ENCODE assay signal across 31 cellular contexts in the genomic region with DNA sequence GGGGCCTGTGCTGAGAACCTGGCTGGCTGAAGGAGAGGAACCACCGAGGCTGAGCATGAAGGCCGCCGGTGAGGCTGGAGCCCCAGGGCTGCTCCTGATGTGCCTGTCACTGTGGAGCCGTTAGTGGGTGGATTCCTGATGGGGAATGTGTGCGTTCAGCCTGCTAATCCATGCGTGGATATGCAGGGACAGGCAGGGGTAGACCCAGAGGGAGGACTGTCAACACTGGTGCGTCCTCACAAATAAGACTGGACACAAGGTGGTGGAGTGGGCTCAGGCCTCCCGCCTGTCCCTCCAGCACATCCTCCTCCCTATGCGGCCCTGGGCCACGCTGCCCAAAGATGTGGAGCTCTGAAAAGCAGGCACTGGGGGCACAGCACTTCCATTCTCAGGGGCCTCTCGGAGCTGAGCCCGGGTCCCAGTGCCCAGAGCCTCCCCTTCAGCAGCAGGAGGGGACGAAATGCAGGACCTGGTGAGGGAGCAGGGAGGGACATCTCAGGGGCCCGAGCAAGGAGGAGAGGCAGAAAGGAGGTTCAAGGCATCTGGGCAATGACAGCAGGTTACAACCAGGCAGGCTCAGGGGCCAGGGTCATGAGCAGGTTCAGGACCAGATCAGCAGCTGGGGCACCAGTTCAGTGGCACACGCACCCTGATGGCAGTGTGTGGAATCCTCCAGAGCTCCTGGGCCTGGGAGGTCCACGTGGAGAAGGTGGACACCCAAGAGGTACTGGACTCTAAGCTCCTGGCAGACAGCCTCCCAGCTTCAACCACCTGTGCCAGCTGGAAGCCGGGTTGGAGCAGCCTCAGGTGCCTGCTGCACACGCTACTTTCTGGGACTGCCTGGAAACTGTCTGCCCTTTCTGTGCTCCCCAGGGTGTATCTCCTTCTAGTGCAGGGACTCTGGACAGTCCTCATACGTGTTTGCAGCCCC. TPM values are rescaled to one million over a fixed set of nuclear protein-coding genes. Genes with fewer than 3 reads are reported as not detected.
"Had no signal": no experiment of that assay in that cellular context is flagged by ENCODE, and none has a peak within 500 bp of the region (broad histone marks: within the 10 kb centered on the region; RNA-seq: fewer than 3 reads in every experiment).

No MANE protein-coding gene starts in this region.

- H3K4me1 ChIP-seq: foreskin keratinocyte, prostate gland had no signal

- H3K4me3 ChIP-seq: ascending aorta, cardiac muscle cell, heart right ventricle, lower lobe of right lung, mucosa of descending colon, ovary, prostate gland, spleen, upper lobe of right lung had no signal

- H3K27me3 ChIP-seq: ascending aorta, cardiac muscle cell, heart right ventricle, neutrophil, ovary, spleen, upper lobe of right lung had no signal

- H3K9me3 ChIP-seq: ascending aorta, heart right ventricle, lower lobe of right lung, mucosa of descending colon, neutrophil, ovary, prostate gland, SK-N-SH, spleen, upper lobe of right lung had no signal

- H3K4me2 ChIP-seq: SK-N-SH had no signal

- H3K9ac ChIP-seq: SK-N-SH had no signal

- H3K27ac ChIP-seq: ascending aorta, cardiac muscle cell, foreskin keratinocyte, heart right ventricle, lower lobe of right lung, neutrophil, ovary, prostate gland, spleen, upper lobe of right lung, WERI-Rb-1 had no signal

- DNase-seq: activated CD4-positive, alpha-beta T cell treated with anti-CD3 and anti-CD28 coated beads for 48 hours; activated CD8-positive, alpha-beta memory T cell treated with anti-CD3 and anti-CD28 coated beads for 24 hours; activated CD8-positive, alpha-beta memory T cell treated with anti-CD3 and anti-CD28 coated beads, Interleukin-2, amount 50 U/mL, for 4 hours; activated T-cell treated with anti-CD3 and anti-CD28 coated beads, Interleukin-2, amount 50 U/mL, for 24 hours; cerebellar nuclear complex; cortex of kidney; endodermal cell; foreskin keratinocyte; heart right ventricle; lower lobe of right lung; mucosa of descending colon; ovary; retina; SK-N-SH; spleen; stimulated activated naive CD4-positive, alpha-beta T cell treated with Interleukin-2 at 50 U/mL for 16 hours; substantia nigra; SW 1271; T-helper 9 cell; upper lobe of right lung; WERI-Rb-1 had no signal

- H3K4me3 Mint-ChIP-seq: activated naive CD8-positive, alpha-beta T cell; activated T-cell treated with anti-CD3 and anti-CD28 coated beads, Interleukin-2, amount 50 U/mL, for 24 hours; brain; endodermal cell; natural killer cell treated with Interleukin-12 subunit alpha and Interleukin-12 subunit beta and Interleukin-15 and Interleukin-18, amount 100 ng/mL, for 72 hours; T-helper 1 cell treated with Interleukin-12 subunit alpha and Interleukin-12 subunit beta and Interleukin-4 antibody, amounts not matched to agents 30 μg/mL and 1 μg/mL, for 36 hours had no signal

- H3K9me3 Mint-ChIP-seq: activated T-cell treated with anti-CD3 and anti-CD28 coated beads, Interleukin-2, amount 50 U/mL, for 24 hours; brain; endodermal cell; natural killer cell treated with Interleukin-12 subunit alpha and Interleukin-12 subunit beta and Interleukin-15 and Interleukin-18, amount 100 ng/mL, for 72 hours; T-helper 1 cell treated with Interleukin-12 subunit alpha and Interleukin-12 subunit beta and Interleukin-4 antibody, amounts not matched to agents 30 μg/mL and 1 μg/mL, for 36 hours had no signal

- H3K36me3 ChIP-seq: ascending aorta, cardiac muscle cell, heart right ventricle, lower lobe of right lung, neutrophil, ovary, prostate gland, upper lobe of right lung, WERI-Rb-1 had no signal

- H3K36me3 Mint-ChIP-seq: brain; natural killer cell treated with Interleukin-12 subunit alpha and Interleukin-12 subunit beta and Interleukin-15 and Interleukin-18, amount 100 ng/mL, for 72 hours had no signal

- H3K27ac Mint-ChIP-seq: activated naive CD8-positive, alpha-beta T cell; activated T-cell treated with anti-CD3 and anti-CD28 coated beads, Interleukin-2, amount 50 U/mL, for 24 hours; endodermal cell; natural killer cell treated with Interleukin-12 subunit alpha and Interleukin-12 subunit beta and Interleukin-15 and Interleukin-18, amount 100 ng/mL, for 72 hours; T-helper 1 cell treated with Interleukin-12 subunit alpha and Interleukin-12 subunit beta and Interleukin-4 antibody, amounts not matched to agents 30 μg/mL and 1 μg/mL, for 36 hours had no signal

- ATAC-seq: activated CD4-positive, CD25-positive, alpha-beta regulatory T cell treated with anti-CD3 and anti-CD28 coated beads, Interleukin-2, amount 50 U/mL, for 24 hours; esophagus mucosa; foreskin keratinocyte; heart right ventricle; lower lobe of right lung; mucosa of descending colon; natural killer cell treated with Interleukin-12 subunit alpha and Interleukin-12 subunit beta and Interleukin-15 and Interleukin-18, amount 100 ng/mL, for 72 hours; upper lobe of right lung had no signal

RNA-seq across cellular contexts. Expression of gene ANTXRL, which starts 33.5 kb away (rescaled TPM):
- polyA plus RNA-seq: cardiac muscle cell, foreskin keratinocyte, ovary, SK-N-SH had no signal
